Comparison of ENCODE assay signal across 33 cellular contexts in the genomic region with DNA sequence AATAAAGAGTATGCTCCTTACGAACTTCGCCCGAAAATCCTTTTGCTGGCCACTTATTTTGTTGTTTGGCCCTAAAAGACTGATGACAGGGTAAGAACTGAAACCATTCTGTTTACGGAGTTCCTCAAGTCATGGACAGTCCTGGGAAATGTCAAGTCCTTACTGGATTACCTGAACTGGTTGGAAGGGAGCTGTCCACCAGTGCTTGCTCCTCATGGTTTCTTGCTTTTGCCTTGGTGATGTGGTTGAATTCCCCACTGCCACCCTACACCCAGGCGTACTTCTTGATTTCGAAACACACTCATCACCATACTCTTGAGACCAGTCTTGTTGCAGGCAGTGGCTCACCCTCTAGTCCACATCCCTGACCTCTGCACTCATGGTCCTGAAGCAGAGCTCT.
"Had no signal": no experiment of that assay in that cellular context is flagged by ENCODE, and none has a peak within 500 bp of the region (broad histone marks: within the 10 kb centered on the region; RNA-seq: fewer than 3 reads in every experiment).

No MANE protein-coding gene starts in this region.

- DNase-seq: activated CD4-positive, alpha-beta memory T cell treated with anti-CD3 and anti-CD28 coated beads, Interleukin-2, amount 10 ng/mL, durations not matched to agents 7 days and 5 days; activated CD4-positive, alpha-beta T cell treated with anti-CD3 and anti-CD28 coated beads for 1 hour; activated CD4-positive, alpha-beta T cell treated with anti-CD3 and anti-CD28 coated beads for 4 hours; activated CD4-positive, alpha-beta T cell treated with anti-CD3 and anti-CD28 coated beads, Interleukin-2, amount 10 ng/mL, durations not matched to agents 7 days and 5 days; activated CD4-positive, alpha-beta T cell treated with anti-CD3 and anti-CD28 coated beads, Interleukin-2, amount 50 U/mL, for 4 hours; activated CD8-positive, alpha-beta memory T cell treated with anti-CD3 and anti-CD28 coated beads, Interleukin-2, amount 50 U/mL, for 48 hours; activated gamma-delta T cell; activated naive CD4-positive, alpha-beta T cell; activated naive CD4-positive, alpha-beta T cell treated with anti-CD3 and anti-CD28 coated beads, Interleukin-2, amount 10 ng/mL, durations not matched to agents 7 days and 5 days; activated naive CD8-positive, alpha-beta T cell treated with anti-CD3 and anti-CD28 coated beads, Interleukin-2, amount 10 ng/mL, durations not matched to agents 7 days and 5 days; activated T-cell treated with anti-CD3 and anti-CD28 coated beads for 4 hours; activated T-cell treated with anti-CD3 and anti-CD28 coated beads, Interleukin-2, amount 50 U/mL, for 24 hours; activated T-cell treated with anti-CD3 and anti-CD28 coated beads, Interleukin-2, amount 50 U/mL, for 72 hours; dorsolateral prefrontal cortex; effector memory CD4-positive, alpha-beta T cell; endodermal cell; foreskin fibroblast; heart right ventricle; T-helper 2 cell had no signal

- H3K27me3 ChIP-seq: ascending aorta, breast epithelium, cardiac muscle cell, heart right ventricle, hepatocyte had no signal

- FAIRE-seq: frontal cortex, TTC549 had no signal

- H3K9me3 ChIP-seq: ascending aorta, breast epithelium, heart right ventricle had no signal

- H3K36me3 ChIP-seq: ascending aorta, breast epithelium, cardiac muscle cell, heart right ventricle had no signal

- H3K4me1 Mint-ChIP-seq: activated CD4-positive, alpha-beta memory T cell treated with anti-CD3 and anti-CD28 coated beads, Interleukin-2, amount 10 ng/mL, durations not matched to agents 7 days and 5 days; activated CD4-positive, alpha-beta T cell treated with anti-CD3 and anti-CD28 coated beads, Interleukin-2, amount 10 ng/mL, durations not matched to agents 7 days and 5 days; activated naive CD4-positive, alpha-beta T cell treated with anti-CD3 and anti-CD28 coated beads, Interleukin-2, amount 10 ng/mL, durations not matched to agents 7 days and 5 days; activated naive CD8-positive, alpha-beta T cell treated with anti-CD3 and anti-CD28 coated beads, Interleukin-2, amount 10 ng/mL, durations not matched to agents 7 days and 5 days; brain; central memory CD8-positive, alpha-beta T cell had no signal

- H3K4me2 ChIP-seq: hepatocyte had no signal

- H3K4me3 Mint-ChIP-seq: activated CD4-positive, alpha-beta memory T cell treated with anti-CD3 and anti-CD28 coated beads, Interleukin-2, amount 10 ng/mL, durations not matched to agents 7 days and 5 days; activated CD4-positive, alpha-beta T cell treated with anti-CD3 and anti-CD28 coated beads, Interleukin-2, amount 10 ng/mL, durations not matched to agents 7 days and 5 days; activated naive CD4-positive, alpha-beta T cell treated with anti-CD3 and anti-CD28 coated beads, Interleukin-2, amount 10 ng/mL, durations not matched to agents 7 days and 5 days; activated naive CD8-positive, alpha-beta T cell treated with anti-CD3 and anti-CD28 coated beads, Interleukin-2, amount 10 ng/mL, durations not matched to agents 7 days and 5 days; activated T-cell treated with anti-CD3 and anti-CD28 coated beads, Interleukin-2, amount 50 U/mL, for 24 hours; activated T-cell treated with anti-CD3 and anti-CD28 coated beads, Interleukin-2, amount 50 U/mL, for 72 hours; brain; central memory CD8-positive, alpha-beta T cell; dendritic cell treated with granulocyte-macrophage colony-stimulating factor and Interleukin-4, amounts not matched to agents 40 ng/mL and 50 ng/mL, for 4 days; endodermal cell; WTC11 had no signal

- H2AFZ ChIP-seq: hepatocyte had no signal

- H3K27ac Mint-ChIP-seq: activated CD4-positive, alpha-beta memory T cell treated with anti-CD3 and anti-CD28 coated beads, Interleukin-2, amount 10 ng/mL, durations not matched to agents 7 days and 5 days; activated CD4-positive, alpha-beta T cell treated with anti-CD3 and anti-CD28 coated beads, Interleukin-2, amount 10 ng/mL, durations not matched to agents 7 days and 5 days; activated naive CD4-positive, alpha-beta T cell treated with anti-CD3 and anti-CD28 coated beads, Interleukin-2, amount 10 ng/mL, durations not matched to agents 7 days and 5 days; activated naive CD4-positive, alpha-beta T cell treated with anti-CD3 and anti-CD28 coated beads, Interleukin-2, amount 50 U/mL, for 72 hours; activated naive CD8-positive, alpha-beta T cell treated with anti-CD3 and anti-CD28 coated beads, Interleukin-2, amount 10 ng/mL, durations not matched to agents 7 days and 5 days; activated T-cell treated with anti-CD3 and anti-CD28 coated beads, Interleukin-2, amount 50 U/mL, for 24 hours; activated T-cell treated with anti-CD3 and anti-CD28 coated beads, Interleukin-2, amount 50 U/mL, for 72 hours; brain; dendritic cell treated with granulocyte-macrophage colony-stimulating factor and Interleukin-4, amounts not matched to agents 40 ng/mL and 50 ng/mL, for 4 days; WTC11 had no signal

- H3K27ac ChIP-seq: ascending aorta, breast epithelium, cardiac muscle cell, coronary artery, dorsolateral prefrontal cortex, heart right ventricle, hepatocyte, VCaP had no signal

- ATAC-seq: activated naive CD4-positive, alpha-beta T cell treated with anti-CD3 and anti-CD28 coated beads, Interleukin-2, amount 50 U/mL, for 72 hours; activated T-cell treated with anti-CD3 and anti-CD28 coated beads, Interleukin-2, amount 50 U/mL, for 72 hours; esophagus mucosa; heart right ventricle; WTC11 had no signal

- H3K9me3 Mint-ChIP-seq: activated CD4-positive, alpha-beta memory T cell treated with anti-CD3 and anti-CD28 coated beads, Interleukin-2, amount 10 ng/mL, durations not matched to agents 7 days and 5 days; activated CD4-positive, alpha-beta T cell treated with anti-CD3 and anti-CD28 coated beads, Interleukin-2, amount 10 ng/mL, durations not matched to agents 7 days and 5 days; activated naive CD4-positive, alpha-beta T cell treated with anti-CD3 and anti-CD28 coated beads, Interleukin-2, amount 10 ng/mL, durations not matched to agents 7 days and 5 days; activated naive CD4-positive, alpha-beta T cell treated with anti-CD3 and anti-CD28 coated beads, Interleukin-2, amount 50 U/mL, for 72 hours; activated naive CD8-positive, alpha-beta T cell treated with anti-CD3 and anti-CD28 coated beads, Interleukin-2, amount 10 ng/mL, durations not matched to agents 7 days and 5 days; activated T-cell treated with anti-CD3 and anti-CD28 coated beads, Interleukin-2, amount 50 U/mL, for 24 hours; activated T-cell treated with anti-CD3 and anti-CD28 coated beads, Interleukin-2, amount 50 U/mL, for 72 hours; brain; central memory CD8-positive, alpha-beta T cell; dendritic cell treated with granulocyte-macrophage colony-stimulating factor and Interleukin-4, amounts not matched to agents 40 ng/mL and 50 ng/mL, for 4 days; endodermal cell; WTC11 had no signal

- H3K27me3 Mint-ChIP-seq: activated naive CD4-positive, alpha-beta T cell treated with anti-CD3 and anti-CD28 coated beads, Interleukin-2, amount 10 ng/mL, durations not matched to agents 7 days and 5 days; brain had no signal

- H3K4me1 ChIP-seq: ascending aorta, breast epithelium had no signal

- H3K79me2 ChIP-seq: hepatocyte had no signal

- H3K36me3 Mint-ChIP-seq: activated naive CD4-positive, alpha-beta T cell treated with anti-CD3 and anti-CD28 coated beads, Interleukin-2, amount 10 ng/mL, durations not matched to agents 7 days and 5 days; activated naive CD4-positive, alpha-beta T cell treated with anti-CD3 and anti-CD28 coated beads, Interleukin-2, amount 50 U/mL, for 72 hours; activated naive CD8-positive, alpha-beta T cell treated with anti-CD3 and anti-CD28 coated beads, Interleukin-2, amount 10 ng/mL, durations not matched to agents 7 days and 5 days; brain; WTC11 had no signal

- H3K4me3 ChIP-seq: ascending aorta, breast epithelium, cardiac muscle cell, coronary artery, dorsolateral prefrontal cortex, heart right ventricle, hepatocyte had no signal
